Comparison of ENCODE assay signal across 1 cellular context in the genomic region with DNA sequence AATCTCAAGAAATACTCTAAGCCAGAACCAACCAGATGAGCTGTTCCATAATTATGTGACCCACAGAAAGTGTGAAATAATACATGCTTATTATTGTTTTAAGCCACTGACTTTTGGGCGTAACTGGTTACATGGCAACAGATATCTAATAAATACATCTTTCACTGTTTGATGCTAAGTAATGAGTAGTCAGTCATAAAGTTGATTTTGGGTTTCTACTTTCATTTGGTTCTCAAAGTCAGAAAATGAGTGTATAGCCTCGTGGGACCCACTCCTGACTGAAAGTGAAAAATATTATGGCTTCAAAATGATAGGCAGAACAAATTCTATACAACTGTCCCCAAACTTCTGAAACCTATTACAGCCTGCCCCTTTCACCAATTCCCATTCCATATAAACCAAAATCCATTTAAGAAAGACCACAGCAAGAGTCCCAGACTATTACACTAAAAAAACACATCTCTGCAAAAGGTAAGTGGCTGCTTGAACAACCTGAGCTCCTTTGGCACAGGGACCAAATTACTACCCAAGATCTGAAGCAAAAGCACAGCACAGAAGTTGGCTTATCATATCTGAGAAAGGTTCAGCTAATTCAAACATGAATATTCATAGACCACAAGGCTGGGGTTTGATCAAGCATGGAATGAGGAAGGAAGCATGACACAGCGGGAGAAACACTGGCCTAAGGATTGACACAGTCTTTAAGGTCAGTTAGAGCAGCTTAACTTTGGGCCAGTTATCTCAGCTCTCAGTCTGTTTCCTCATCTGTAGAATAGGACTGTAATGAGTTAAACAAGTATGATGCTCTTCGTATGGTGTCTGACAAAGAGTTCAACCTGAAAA.
TF ChIP-seq lines count a peak whose summit lies in the region.

No MANE protein-coding gene starts in this region.

TF ChIP-seq in K562, 482 proteins besides CTCF, POLR2A, EP300 and RAD21 (continued from another document):
- TF ChIP-seq PKNOX1 (IDR thresholded peaks at IDR 0.05) (peak; percentile 15; the same call in 1 of the 2 replicates), NFE2 (IDR thresholded peaks at IDR 0.05; ENCODE audit: low read depth) (peak; percentile 39; the same call in 1 of the 2 replicates)
